ENCODE assay signal across 14 cellular contexts in the genomic region with DNA sequence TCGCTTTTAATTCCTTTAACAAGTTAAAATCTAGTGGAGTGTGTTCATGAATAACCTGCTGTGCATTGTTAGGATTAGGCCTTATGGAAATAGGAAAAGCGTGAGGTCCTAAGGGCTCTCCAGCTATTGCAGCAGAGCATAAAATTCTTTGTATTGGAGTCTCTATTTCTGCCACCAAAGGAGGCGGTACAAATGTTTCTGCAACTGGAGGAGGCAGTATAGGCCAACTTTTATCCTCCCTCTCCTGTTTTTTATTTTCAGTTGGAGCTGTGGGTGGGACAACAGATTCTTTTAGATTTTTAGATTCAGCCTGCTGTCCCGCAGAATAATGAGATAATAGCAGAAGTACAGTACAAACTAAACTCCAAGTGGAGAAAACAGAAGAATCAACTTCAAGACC. TPM values are rescaled to one million over a fixed set of nuclear protein-coding genes. Genes with fewer than 3 reads are reported as not detected.
DNase-seq lines count a peak whose midpoint lies in the region; TF ChIP-seq lines count a peak whose summit lies in the region.
"Had no signal": no experiment of that assay in that cellular context is flagged by ENCODE, and none has a peak within 500 bp of the region (broad histone marks: within the 10 kb centered on the region; RNA-seq: fewer than 3 reads in every experiment).

No MANE protein-coding gene starts in this region.

- no peak overlapping the region for H2BK12ac ChIP-seq in trophoblast cell (ENCODE audit: low read length)

- peak overlapping the region; percentile 56 for H3K9ac ChIP-seq in ES-I3 (ENCODE audit: low read depth, low read length)
- no peak overlapping the region for H3K9ac ChIP-seq in SK-N-SH
- H3K9ac ChIP-seq in trophoblast cell (ENCODE audit: low read length) = no peak overlapping the region
- H3K9ac ChIP-seq in Karpas-422 (ENCODE audit: low read length) = no peak overlapping the region

- TF ChIP-seq RAD21 in SK-N-SH (IDR thresholded peaks at IDR 0.05; ENCODE audit: low read length) = peak; percentile 48

- H4K8ac ChIP-seq in trophoblast cell (ENCODE audit: low read depth, low read length) = peak overlapping the region; percentile 29

- H3K4me3 ChIP-seq in SK-N-SH (ENCODE audit: low read depth in 2 of 2, low read length in 1 of 2) = no peak overlapping the region
- no peak overlapping the region for H3K4me3 ChIP-seq in fibroblast of pulmonary artery (replicated peaks; ENCODE audit: low read depth, low read length)
- no peak overlapping the region for H3K4me3 ChIP-seq in trophoblast cell (ENCODE audit: low read depth, low read length)
- no peak overlapping the region for H3K4me3 ChIP-seq in Karpas-422 (ENCODE audit: low read length)

- no peaks in the 10 kb centered on the region for H3K27me3 ChIP-seq in SK-N-SH (ENCODE audit: insufficient read depth)
- H3K27me3 ChIP-seq in trophoblast cell (ENCODE audit: insufficient read depth, low read length) = no peaks in the 10 kb centered on the region
- H3K27me3 ChIP-seq in Karpas-422 (ENCODE audit: low read length) = no peaks in the 10 kb centered on the region

- H3K9me3 ChIP-seq in ES-I3 (ENCODE audit: control insufficient read depth, insufficient read depth, low read length) (no peaks in the 10 kb centered on the region), SK-N-SH (no peaks in the 10 kb centered on the region), trophoblast cell (ENCODE audit: insufficient read depth, low read depth, low read length) (no peaks in the 10 kb centered on the region), Karpas-422 (ENCODE audit: low read length) (no peaks in the 10 kb centered on the region)

- no peak overlapping the region for H2BK5ac ChIP-seq in trophoblast cell (ENCODE audit: low read depth, low read length, poor library complexity)

- DNase-seq in SK-N-SH (no peak), fibroblast of pulmonary artery (ENCODE audit: low read depth) (peak; percentile 24), trophoblast cell (peak in 1 of 2 donors; percentile 39), Karpas-422 (no peak), NAMALWA (ENCODE audit: low spot score) (no peak), NCI-H526 (lab: John Stamatoyannopoulos, UW) (no peak), NCI-H128 (lab: John Stamatoyannopoulos, UW; ENCODE audit: unreplicated experiment) (no peak)
- DNase-seq: activated CD4-positive, alpha-beta T cell treated with anti-CD3 and anti-CD28 coated beads, Interleukin-2, amount 50 U/mL, for 4 hours; activated naive CD8-positive, alpha-beta T cell treated with anti-CD3 and anti-CD28 coated beads, Interleukin-2, amount 10 ng/mL, durations not matched to agents 7 days and 5 days; naive thymus-derived CD8-positive, alpha-beta T cell; stimulated activated CD4-positive, alpha-beta T cell treated with anti-CD3 and anti-CD28 coated beads, Interleukin-4, amount 100 ng/mL, for 4 hours had no signal

- no peak overlapping the region for H3K4ac ChIP-seq in trophoblast cell (ENCODE audit: low read depth, low read length)

- no peak overlapping the region for H3K27ac ChIP-seq in SK-N-SH (ENCODE audit: low read depth in 2 of 2, low read length in 1 of 2)
- peak overlapping the region; percentile 99 for H3K27ac ChIP-seq in trophoblast cell (ENCODE audit: low read depth, low read length)
- H3K27ac ChIP-seq in Karpas-422 (ENCODE audit: low read length) = no peak overlapping the region

- 17% methylated on average over 4 of the region's 4 CpGs for WGBS in SK-N-SH (ENCODE audit: low lambda C conversion rate)
- no CpG with 5 or more reads among the region's 4 CpGs for WGBS in trophoblast cell (ENCODE audit: extremely low coverage, insufficient coverage, insufficient read length)

- H3K14ac ChIP-seq in trophoblast cell (ENCODE audit: low read length) = no peak overlapping the region

- H2AFZ ChIP-seq in SK-N-SH (ENCODE audit: low read depth) (peak overlapping the region; percentile 60; the same call in 1 of the 2 replicates), trophoblast cell (ENCODE audit: insufficient read depth, low read length, poor library complexity) (no peak overlapping the region), Karpas-422 (ENCODE audit: low read length) (no peak overlapping the region)

- H3K4me2 ChIP-seq in SK-N-SH (no peak overlapping the region), trophoblast cell (ENCODE audit: low read length) (peak overlapping the region; percentile 58), Karpas-422 (ENCODE audit: low read depth, low read length, poor library complexity, severe bottlenecking) (no peak overlapping the region)

- no peak overlapping the region for H3K23ac ChIP-seq in trophoblast cell (ENCODE audit: low read length)

- H3K18ac ChIP-seq in trophoblast cell (ENCODE audit: low read length) = no peak overlapping the region

- H4K91ac ChIP-seq in trophoblast cell (ENCODE audit: low read depth, low read length) = peak overlapping the region; percentile 91

- no peak overlapping the region for H2AK5ac ChIP-seq in trophoblast cell (ENCODE audit: low read length)

- TF ChIP-seq CTCF in SK-N-SH (IDR thresholded peaks at IDR 0.05) = peak; percentile 57
- TF ChIP-seq CTCF in fibroblast of pulmonary artery (IDR thresholded peaks at IDR 0.05; ENCODE audit: low read length, missing control alignments) = peak; percentile 10

- POLR2A ChIA-PET in SK-N-SH (lab: Yijun Ruan, JAX) = no interaction called here

- peak overlapping the region; percentile 96 for H2BK120ac ChIP-seq in trophoblast cell (ENCODE audit: insufficient read depth, low read length, poor library complexity)

- H3K9me2 ChIP-seq in SK-N-SH = no peaks in the 10 kb centered on the region
- no peaks in the 10 kb centered on the region for H3K9me2 ChIP-seq in Karpas-422 (replicated peaks; ENCODE audit: insufficient read depth, low read length)

- no peaks in the 10 kb centered on the region for H3K79me2 ChIP-seq in SK-N-SH (ENCODE audit: insufficient read depth)
- peaks cover 3% of the 10 kb centered on the region for H3K79me2 ChIP-seq in trophoblast cell (ENCODE audit: control insufficient read depth, insufficient read depth, low read length, poor library complexity)
- no peaks in the 10 kb centered on the region for H3K79me2 ChIP-seq in Karpas-422 (ENCODE audit: low read length)

- CTCF ChIA-PET in SK-N-SH (lab: Yijun Ruan, JAX) = interaction anchor here (1.1 to 4.6 kb wide), 3 partner anchors 13 to 186 kb away, joined by 3 to 28 read pairs (median 3); a partner anchor contains a TSS

- H4K20me1 ChIP-seq in SK-N-SH (ENCODE audit: insufficient read depth) (no peaks in the 10 kb centered on the region), Karpas-422 (ENCODE audit: insufficient read depth, low read depth, low read length) (no peaks in the 10 kb centered on the region)

- peaks cover 17% of the 10 kb centered on the region for H3K79me1 ChIP-seq in trophoblast cell (ENCODE audit: low read length)

- H3K4me1 ChIP-seq in ES-I3 (ENCODE audit: insufficient read depth, low read length) (peaks cover 19% of the 10 kb centered on the region), SK-N-SH (ENCODE audit: control insufficient read depth in 1 of 2, insufficient read depth in 2 of 2, low read depth in 1 of 2, low read length in 1 of 2) (no peaks in the 10 kb centered on the region; a peak in 2 of 4 replicates), trophoblast cell (ENCODE audit: control insufficient read depth in 1 of 2, insufficient read depth in 2 of 2, low read length in 2 of 2) (peaks cover 13 to 16% of the 10 kb centered on the region in 2 experiments), Karpas-422 (ENCODE audit: low read length) (no peaks in the 10 kb centered on the region)

- no peak for TF ChIP-seq EP300 in SK-N-SH (IDR thresholded peaks at IDR 0.05; ENCODE audit: borderline replicate concordance in 1 of 2, low read depth in 1 of 2, low read length in 1 of 2)

- no peaks in the 10 kb centered on the region for H3F3A ChIP-seq in SK-N-SH (replicated peaks; ENCODE audit: insufficient read depth)

- no peaks in the 10 kb centered on the region; the same call in none of the 2 replicates for H3K36me3 ChIP-seq in ES-I3 (ENCODE audit: insufficient read depth, low read length)
- no peaks in the 10 kb centered on the region for H3K36me3 ChIP-seq in SK-N-SH (replicated peaks in 1 of 2; ENCODE audit: control insufficient read depth in 1 of 2, insufficient read depth in 2 of 2, low read length in 1 of 2)
- peaks cover 4 to 6% of the 10 kb centered on the region in 2 experiments for H3K36me3 ChIP-seq in trophoblast cell (ENCODE audit: control insufficient read depth in 1 of 2, insufficient read depth in 2 of 2, low read length in 2 of 2)
- H3K36me3 ChIP-seq in Karpas-422 (ENCODE audit: insufficient read depth, low read length) = no peaks in the 10 kb centered on the region

- H4K12ac ChIP-seq in trophoblast cell (ENCODE audit: low read depth, low read length) = no peak overlapping the region

TF ChIP-seq in SK-N-SH, 30 proteins besides CTCF, POLR2A, EP300 and RAD21:
- TF ChIP-seq SMC3 (IDR thresholded peaks at IDR 0.05; ENCODE audit: low read depth, low read length) = peak; percentile 51; the same call in 1 of the 2 replicates
- TF ChIP-seq YY1 (IDR thresholded peaks at IDR 0.05; ENCODE audit: low read depth) = no peak
- TF ChIP-seq, protein P1, sequence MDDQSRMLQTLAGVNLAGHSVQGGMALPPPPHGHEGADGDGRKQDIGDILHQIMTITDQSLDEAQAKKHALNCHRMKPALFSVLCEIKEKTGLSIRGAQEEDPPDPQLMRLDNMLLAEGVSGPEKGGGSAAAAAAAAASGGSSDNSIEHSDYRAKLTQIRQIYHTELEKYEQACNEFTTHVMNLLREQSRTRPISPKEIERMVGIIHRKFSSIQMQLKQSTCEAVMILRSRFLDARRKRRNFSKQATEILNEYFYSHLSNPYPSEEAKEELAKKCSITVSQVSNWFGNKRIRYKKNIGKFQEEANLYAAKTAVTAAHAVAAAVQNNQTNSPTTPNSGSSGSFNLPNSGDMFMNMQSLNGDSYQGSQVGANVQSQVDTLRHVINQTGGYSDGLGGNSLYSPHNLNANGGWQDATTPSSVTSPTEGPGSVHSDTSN (IDR thresholded peaks at IDR 0.05) = no peak
- TF ChIP-seq FOXM1 (IDR thresholded peaks at IDR 0.05; ENCODE audit: low read depth) = no peak
- TF ChIP-seq CHD2 (IDR thresholded peaks at IDR 0.05; ENCODE audit: low read length, partially characterized antibody) = no peak

RNA-seq across cellular contexts. Expression of a gene that starts 26.2 kb away (rescaled TPM):
- polyA plus RNA-seq in SK-N-SH (2012; rRNA removed) = 0.02 TPM in 1 of 2 replicates, not detected in the other
- polyA plus RNA-seq in SK-N-SH (2012; cell fraction: cytosol; rRNA removed) = 0.01 and 0.03 TPM in 2 replicates
- 0.05 TPM in 1 of 2 replicates, not detected in the other for polyA plus RNA-seq in SK-N-SH (2012; cell fraction: nucleus; rRNA removed)
- polyA plus RNA-seq in trophoblast cell (2013) = not detected in 2 replicates
- not detected in 2 replicates for total RNA-seq in Karpas-422 (2014; rRNA removed; shearing (Covaris generic); ENCODE audit: low replicate concordance)
- total RNA-seq: activated naive CD8-positive, alpha-beta T cell treated with anti-CD3 and anti-CD28 coated beads, Interleukin-2, amount 10 ng/mL, durations not matched to agents 7 days and 5 days; frontal cortex; naive thymus-derived CD8-positive, alpha-beta T cell had no signal
- polyA plus RNA-seq: naive thymus-derived CD8-positive, alpha-beta T cell had no signal

RNA-seq across cellular contexts. Expression of a gene that starts 36.6 kb away (rescaled TPM):
- not detected in 2 replicates for polyA plus RNA-seq in SK-N-SH (2012; rRNA removed)
- polyA plus RNA-seq in SK-N-SH (2012; cell fraction: cytosol; rRNA removed) = not detected in 2 replicates
- 0.04 TPM in 1 of 2 replicates, not detected in the other for polyA plus RNA-seq in SK-N-SH (2012; cell fraction: nucleus; rRNA removed)
- not detected in 2 replicates for polyA plus RNA-seq in trophoblast cell (2013)
- total RNA-seq in Karpas-422 (2014; rRNA removed; shearing (Covaris generic); ENCODE audit: low replicate concordance) = not detected in 2 replicates
- total RNA-seq: activated naive CD8-positive, alpha-beta T cell treated with anti-CD3 and anti-CD28 coated beads, Interleukin-2, amount 10 ng/mL, durations not matched to agents 7 days and 5 days; frontal cortex; naive thymus-derived CD8-positive, alpha-beta T cell had no signal
- polyA plus RNA-seq: naive thymus-derived CD8-positive, alpha-beta T cell; thymus had no signal
